Comparison of ENCODE assay signal across 27 cellular contexts in the genomic region with DNA sequence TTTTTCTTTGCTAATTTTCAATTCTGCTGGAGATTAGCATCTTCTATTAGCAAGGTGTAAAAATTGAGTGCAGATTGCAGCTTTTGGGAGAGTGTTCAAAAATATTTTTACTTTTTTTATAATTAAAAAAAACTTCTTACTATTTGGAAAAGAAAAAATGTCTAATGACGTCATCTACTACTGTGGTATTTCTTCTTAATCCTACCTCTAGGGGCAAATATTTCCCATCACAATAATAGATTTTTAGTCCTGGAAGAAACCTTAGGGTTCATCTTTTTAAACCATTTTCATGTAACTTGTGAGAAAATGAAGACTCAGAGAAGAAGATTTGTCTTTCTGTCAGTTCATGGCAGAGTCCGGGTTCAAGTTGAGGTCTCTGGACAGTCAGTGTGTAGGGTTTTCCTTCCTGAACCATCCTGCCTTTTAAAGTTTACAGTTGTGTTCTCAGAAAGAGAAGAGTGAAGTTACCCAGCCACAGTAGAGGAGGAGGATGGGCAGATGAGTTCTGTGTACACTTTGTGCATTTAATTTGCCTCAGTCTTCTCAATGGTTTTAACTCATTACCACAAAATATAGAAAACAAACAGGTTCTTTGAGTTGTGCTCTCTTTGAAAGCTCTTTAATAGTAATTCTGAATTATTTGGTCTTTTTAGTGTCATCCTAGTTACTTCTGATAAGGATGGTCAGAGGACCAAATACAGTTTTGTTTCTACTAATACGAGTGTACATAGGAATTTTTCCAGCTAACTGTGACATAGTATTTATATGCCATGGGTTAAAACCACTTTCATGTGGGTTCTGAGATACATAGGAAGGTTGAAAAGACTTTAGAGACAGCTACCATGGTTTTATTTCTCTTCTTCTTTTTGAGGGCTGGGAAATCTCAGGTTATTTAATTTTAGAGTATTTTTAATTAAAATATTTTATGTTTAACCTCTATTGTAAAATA.
DNase-seq lines count a peak whose midpoint lies in the region; ATAC-seq, FAIRE-seq and TF ChIP-seq lines count a peak whose summit lies in the region.
"Had no signal": no experiment of that assay in that cellular context is flagged by ENCODE, and none has a peak within 500 bp of the region (broad histone marks: within the 10 kb centered on the region; RNA-seq: fewer than 3 reads in every experiment).

No MANE protein-coding gene starts in this region.

- ATAC-seq in K562, result no peak
- ATAC-seq: esophagus mucosa, HepG2, left cardiac atrium, right lobe of liver had no signal

- POLR2A ChIA-PET in K562 (lab: Yijun Ruan, JAX), result interaction anchor here (1.7 kb wide), 1 partner anchor 21 kb away, joined by 3 read pairs; no protein-coding TSS in a partner anchor

- H3K9me1 ChIP-seq in K562 (ENCODE audit: control insufficient read depth, insufficient read depth, low read length), result no peaks in the 10 kb centered on the region

- TF ChIP-seq RAD21 in K562 (CRISPR knock-in tag; conservative IDR thresholded peaks at IDR 0.05 in 1 of 2, IDR thresholded peaks at IDR 0.05 in 1 of 2), result no peak

- FAIRE-seq in D721Med (lab: Jason Lieb, UNC) (peak; percentile 6), K562 (lab: Jason Lieb, UNC) (no peak)
- FAIRE-seq: bronchial epithelial cell, frontal cortex, HepG2 had no signal

- H3K9ac ChIP-seq in K562 (ENCODE audit: insufficient read depth in 1 of 2, low read depth in 2 of 2, low read length in 2 of 2), result no peak overlapping the region
- H3K9ac ChIP-seq: neural progenitor cell had no signal

- H3K9me3 ChIP-seq in KOPT-K1 (ENCODE audit: insufficient read depth, low read length, poor library complexity, severe bottlenecking) (peaks cover 8% of the 10 kb centered on the region), K562 (replicated peaks; ENCODE audit: control insufficient read depth, insufficient read depth, low read depth, low read length) (no peaks in the 10 kb centered on the region)
- H3K9me3 ChIP-seq: right lobe of liver had no signal

- TF ChIP-seq CTCF in D721Med (IDR thresholded peaks at IDR 0.05; ENCODE audit: insufficient read depth, missing control alignments) (no peak), K562 (IDR thresholded peaks at IDR 0.05 in 2 of 3, conservative IDR thresholded peaks at IDR 0.05 in 1 of 3; ENCODE audit: insufficient read depth in 2 of 3, low read depth in 1 of 3, low read length in 3 of 3) (no peak), neural crest cell (conservative IDR thresholded peaks at IDR 0.05) (peak; percentile 39)

- intact Hi-C loops in K562 (cut with micrococcal nuclease), result no loop called here

- H3K9me3 Mint-ChIP-seq in neural crest cell, result peaks cover 2% of the 10 kb centered on the region
- H3K9me3 Mint-ChIP-seq: activated naive CD4-positive, alpha-beta T cell treated with anti-CD3 and anti-CD28 coated beads for 36 hours; neural progenitor cell had no signal

- 0 out of 2 replicates have a peak, but pooled peaks cover 3% of the 10 kb centered on the region for H3K36me3 ChIP-seq in KOPT-K1 (ENCODE audit: insufficient read depth, low read length)
- no peaks in the 10 kb centered on the region for H3K36me3 ChIP-seq in K562 (ENCODE audit: control insufficient read depth, insufficient read depth, low read length)
- H3K36me3 ChIP-seq: HAP-1, neural progenitor cell, right lobe of liver had no signal

- peaks cover 2% of the 10 kb centered on the region for H3K36me3 Mint-ChIP-seq in neural crest cell (ENCODE audit: low read depth)

- H3K27me3 Mint-ChIP-seq in neural crest cell (ENCODE audit: low read depth), result no peaks in the 10 kb centered on the region
- H3K27me3 Mint-ChIP-seq: CD8-positive, alpha-beta memory T cell had no signal

- H4K20me1 ChIP-seq in K562 (replicated peaks; ENCODE audit: control insufficient read depth, insufficient read depth, low read length), result no peaks in the 10 kb centered on the region; the same call in 1 of the 2 replicates

- no peaks in the 10 kb centered on the region for H3K4me1 Mint-ChIP-seq in neural crest cell

- 53% methylated on average over 3 of the region's 3 CpGs for WGBS in K562 (ENCODE audit: insufficient coverage, low coverage, missing lambda C conversion rate)

- no TSS peak for BruUV-seq in K562 (replicated peaks; lab: Mats Ljungman, UMichigan)

- no peak overlapping the region for H3K4me3 Mint-ChIP-seq in neural crest cell
- H3K4me3 Mint-ChIP-seq: activated naive CD4-positive, alpha-beta T cell treated with anti-CD3 and anti-CD28 coated beads for 36 hours; CD8-positive, alpha-beta memory T cell; endodermal cell; neural progenitor cell had no signal

- CTCF ChIA-PET in K562 (lab: Yijun Ruan, JAX; ENCODE audit: low intra/inter-chr PET ratio), result no interaction called here

- TF ChIP-seq POLR2A in K562 (conservative IDR thresholded peaks at IDR 0.05), result no peak

- no peaks in the 10 kb centered on the region for H3K79me2 ChIP-seq in K562 (ENCODE audit: control insufficient read depth, insufficient read depth, low read length)

- DNase-seq in D721Med (ENCODE audit: insufficient read length, low spot score), result no peak
- no peak for DNase-seq in K562 (ENCODE audit: extremely low read depth in 1 of 4, low spot score in 3 of 4)
- no peak for DNase-seq in neural crest cell (ENCODE audit: low read depth, low spot score)
- no peak for DNase-seq in activated CD4-positive, alpha-beta T cell treated with anti-CD3 and anti-CD28 coated beads for 4 hours
- no peak for DNase-seq in SW 1271 (lab: John Stamatoyannopoulos, UW)
- no peak for DNase-seq in islet precursor cell
- no peak for DNase-seq in CD1c-positive myeloid dendritic cell (ENCODE audit: extremely low spot score)
- DNase-seq: activated CD4-positive, alpha-beta T cell treated with anti-CD3 and anti-CD28 coated beads, Interleukin-2, amount 50 U/mL, for 1 hour; activated naive CD4-positive, alpha-beta T cell treated with anti-CD3 and anti-CD28 coated beads for 36 hours; CD8-positive, alpha-beta memory T cell; cortex of kidney; endodermal cell; left cardiac atrium; NCI-H1105; NCI-H524 treated with DMSO at 0.1 percent for 48 hours; right lobe of liver; Right ventricle myocardium superior; stimulated activated CD4-positive, alpha-beta T cell treated with anti-CD3 and anti-CD28 coated beads, Interleukin-4, amount 100 ng/mL, for 4 hours; stimulated activated naive CD4-positive, alpha-beta T cell treated with Interleukin-2 at 50 U/mL for 16 hours; T1000 had no signal

- no peaks in the 10 kb centered on the region; a peak in 1 of 5 replicates for H3K4me1 ChIP-seq in K562 (replicated peaks in 1 of 2; ENCODE audit: control insufficient read depth in 2 of 2, insufficient read depth in 2 of 2, low read length in 2 of 2)
- H3K4me1 ChIP-seq: right lobe of liver had no signal

- no peak overlapping the region for H3K4me3 ChIP-seq in K562
- H3K4me3 ChIP-seq: HAP-1, neural progenitor cell, right lobe of liver had no signal

- H2AFZ ChIP-seq in K562 (ENCODE audit: low read depth, low read length), result no peak overlapping the region
- H2AFZ ChIP-seq: neural progenitor cell had no signal

- H3K27ac ChIP-seq in KOPT-K1 (ENCODE audit: low read depth, low read length, poor library complexity, severe bottlenecking) (peak overlapping the region; percentile 21), K562 (ENCODE audit: extremely low read depth, low read depth, low read length) (no peak overlapping the region)
- H3K27ac ChIP-seq: neural progenitor cell, right lobe of liver had no signal

- in situ Hi-C loops in K562 (cut with MboI), result no loop called here

- no peak overlapping the region for H3K4me2 ChIP-seq in K562 (ENCODE audit: insufficient read depth, low read length)
- H3K4me2 ChIP-seq: neural progenitor cell had no signal

- no peaks in the 10 kb centered on the region for H3K27me3 ChIP-seq in K562 (ENCODE audit: control insufficient read depth in 2 of 2, insufficient read depth in 2 of 2, low read length in 2 of 2)
- H3K27me3 ChIP-seq: neural progenitor cell, right lobe of liver had no signal

- TF ChIP-seq EP300 in K562 (IDR thresholded peaks at IDR 0.05; ENCODE audit: low read length), result no peak

- no peak overlapping the region for H3K27ac Mint-ChIP-seq in neural crest cell (ENCODE audit: unreplicated experiment)
- H3K27ac Mint-ChIP-seq: activated naive CD4-positive, alpha-beta T cell treated with anti-CD3 and anti-CD28 coated beads for 36 hours; endodermal cell; neural progenitor cell had no signal

TF ChIP-seq in K562, 482 proteins besides CTCF, POLR2A, EP300 and RAD21:
- TF ChIP-seq BHLHE40 (IDR thresholded peaks at IDR 0.05; ENCODE audit: low read length) (no peak), ATF7 (IDR thresholded peaks at IDR 0.05) (peak; percentile 57; the same call in 1 of the 2 replicates), ATF3 (IDR thresholded peaks at IDR 0.05) (peak; percentile 81), ATF3 (CRISPR knock-in tag; conservative IDR thresholded peaks at IDR 0.05) (no peak)
